1 cellular context compared by ENCODE assay signal in genomic region chr4:146334862-146335449, GRCh38.
TF ChIP-seq lines count a peak whose summit lies in the region.

No MANE protein-coding gene starts in this region.

TF ChIP-seq in HEK293, 187 proteins besides CTCF, POLR2A, EP300 and RAD21 (continued from another document):
- no peak for TF ChIP-seq INSM2 (tag by site-specific recombination; IDR thresholded peaks at IDR 0.05)
- TF ChIP-seq, protein P1, sequence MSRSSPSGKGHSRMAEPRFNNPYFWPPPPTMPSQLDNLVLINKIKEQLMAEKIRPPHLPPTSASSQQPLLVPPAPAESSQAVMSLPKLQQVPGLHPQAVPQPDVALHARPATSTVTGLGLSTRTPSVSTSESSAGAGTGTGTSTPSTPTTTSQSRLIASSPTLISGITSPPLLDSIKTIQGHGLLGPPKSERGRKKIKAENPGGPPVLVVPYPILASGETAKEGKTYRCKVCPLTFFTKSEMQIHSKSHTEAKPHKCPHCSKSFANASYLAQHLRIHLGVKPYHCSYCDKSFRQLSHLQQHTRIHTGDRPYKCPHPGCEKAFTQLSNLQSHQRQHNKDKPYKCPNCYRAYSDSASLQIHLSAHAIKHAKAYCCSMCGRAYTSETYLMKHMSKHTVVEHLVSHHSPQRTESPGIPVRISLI (tag by site-specific recombination; IDR thresholded peaks at IDR 0.05), result peak; percentile 69; the same call in 1 of the 2 replicates
- TF ChIP-seq ZNF37A (tag by site-specific recombination; IDR thresholded peaks at IDR 0.05), result no peak
- TF ChIP-seq ATF2 (tag by site-specific recombination; IDR thresholded peaks at IDR 0.05; ENCODE audit: low read depth), result 0 out of 2 replicates have a peak, but pooled peaks have one; percentile 14
- no peak for TF ChIP-seq GLIS2 (tag by site-specific recombination; IDR thresholded peaks at IDR 0.05)
- no peak for TF ChIP-seq ZNF138 (tag by site-specific recombination; IDR thresholded peaks at IDR 0.05; ENCODE audit: borderline replicate concordance)
- TF ChIP-seq HOXA7 (CRISPR knock-in tag; IDR thresholded peaks at IDR 0.05; ENCODE audit: borderline replicate concordance), result no peak
